ENCODE assay signal across 8 cellular contexts in the genomic region with DNA sequence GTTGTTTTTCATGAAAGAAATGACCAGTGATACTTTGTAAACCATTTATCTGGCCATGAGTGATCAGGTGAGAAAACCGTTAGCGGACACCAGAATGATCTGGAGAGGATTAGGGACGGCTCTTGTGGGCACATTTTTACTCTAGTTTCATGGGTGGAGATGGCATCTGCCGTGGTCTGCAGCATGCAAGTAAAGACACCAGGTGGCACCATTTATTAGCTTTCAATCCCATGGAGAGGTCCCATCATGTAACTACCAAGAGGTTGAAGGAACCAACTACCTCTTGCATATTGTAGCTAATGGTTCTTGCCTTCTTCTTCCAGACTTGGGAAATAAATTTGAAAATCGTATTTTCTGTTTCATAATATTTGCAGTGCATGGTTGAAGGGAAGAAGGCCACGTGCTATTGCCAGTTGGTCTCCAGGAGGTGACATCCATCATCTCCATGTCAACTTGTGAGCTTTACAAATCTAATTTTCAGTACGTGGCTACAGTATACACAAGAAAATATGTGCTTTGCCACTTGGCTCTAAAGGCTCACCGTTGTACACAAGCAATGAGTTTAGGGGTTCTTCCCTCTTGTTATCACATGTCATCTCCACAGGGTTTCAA. TPM values are rescaled to one million over a fixed set of nuclear protein-coding genes. Genes with fewer than 3 reads are reported as not detected.
DNase-seq lines count a peak whose midpoint lies in the region; ATAC-seq lines count a peak whose summit lies in the region.

No MANE protein-coding gene starts in this region.

- intact Hi-C loops in left colon (cut with DNase I, micrococcal nuclease), result loop anchor here in 1 of 2 donors (5.0 kb wide), 1 partner anchor 39 kb away; no protein-coding TSS in a partner anchor

- DNase-seq in activated gamma-delta T cell treated with Interleukin-2 at 50 U/mL for 16 hours (peak; percentile 57), activated gamma-delta T cell (lab: John Stamatoyannopoulos, UW) (no peak), NCI-H2107 (lab: John Stamatoyannopoulos, UW) (peak; percentile 21), UCSD-AML1 (lab: John Stamatoyannopoulos, UW; ENCODE audit: unreplicated experiment) (peak; percentile 43), left colon (peak; percentile 36 to 40)
- DNase-seq in central memory CD4-positive, alpha-beta T cell, result peak; percentile 68
- DNase-seq in stimulated activated CD4-positive, alpha-beta T cell treated with anti-CD3 and anti-CD28 coated beads, Interleukin-4, amount 100 ng/mL, for 24 hours, result peak; percentile 55

- ATAC-seq in left colon (peak; percentile 40), GM21576 (IDR thresholded peaks at IDR 0.05; ENCODE audit: unreplicated experiment) (no peak)

RNA-seq across cellular contexts. Expression of a gene that starts 1.5 kb away (rescaled TPM):
- total RNA-seq in left colon, result 10 to 100 TPM; 12.2 to 15.2 TPM

RNA-seq across cellular contexts. Expression of a gene that starts 55.1 kb away (rescaled TPM):
- total RNA-seq in left colon, result 10 to 100 TPM in 1 of 2 donors, 1 to 10 TPM in 1; 8.4 to 10.9 TPM
